Comparison of ENCODE assay signal across 8 cellular contexts in genomic region chr11:65891180-65892136, GRCh38. TPM values are rescaled to one million over a fixed set of nuclear protein-coding genes. Genes with fewer than 3 reads are reported as not detected.
DNase-seq lines count a peak whose midpoint lies in the region; ATAC-seq and TF ChIP-seq lines count a peak whose summit lies in the region.

No MANE protein-coding gene starts in this region.

- no peaks in the 10 kb centered on the region for H3K36me3 ChIP-seq in right atrium auricular region
- H3K36me3 ChIP-seq in skeletal muscle tissue (ENCODE audit: control insufficient read depth in 3 of 3, insufficient read depth in 3 of 3, low read length in 3 of 3): peaks cover under 1 to 7% (median 5%) of the 10 kb centered on the region in 3 donors

- no peaks in the 10 kb centered on the region for H3K27me3 ChIP-seq in right atrium auricular region
- no peaks in the 10 kb centered on the region for H3K27me3 ChIP-seq in skeletal muscle tissue (ENCODE audit: control insufficient read depth in 3 of 3, insufficient read depth in 3 of 3, low read length in 3 of 3)

- ATAC-seq in HG02798 (IDR thresholded peaks at IDR 0.05; ENCODE audit: poor library complexity, unreplicated experiment): no peak

- peak overlapping the region; percentile 86 for H3K4me3 ChIP-seq in GM12864 (ENCODE audit: low read depth, low read length)
- H3K4me3 ChIP-seq in NB4 (ENCODE audit: low read depth, low read length): peak overlapping the region; percentile 78
- peak overlapping the region; percentile 73 to 90 for H3K4me3 ChIP-seq in right atrium auricular region
- peak overlapping the region; percentile 78 to 86 (median 82) for H3K4me3 ChIP-seq in skeletal muscle tissue (ENCODE audit: low read length in 3 of 3)

- peak overlapping the region; percentile 82 to 96 (median 85) for H3K9ac ChIP-seq in skeletal muscle tissue (ENCODE audit: low read depth in 1 of 3, low read length in 3 of 3)

- H3K27ac ChIP-seq in right atrium auricular region (peak overlapping the region; percentile 96 to 100), skeletal muscle tissue (ENCODE audit: low read depth, low read length) (peak overlapping the region; percentile 89)

- no peaks in the 10 kb centered on the region for H3K9me3 ChIP-seq in right atrium auricular region
- no peaks in the 10 kb centered on the region for H3K9me3 ChIP-seq in skeletal muscle tissue (ENCODE audit: control insufficient read depth in 3 of 3, low read length in 3 of 3)

- H3K4me1 ChIP-seq in right atrium auricular region (peaks cover 0 to 70% of the 10 kb centered on the region in 2 donors), skeletal muscle tissue (ENCODE audit: control insufficient read depth in 3 of 3, insufficient read depth in 3 of 3, low read length in 3 of 3) (peaks cover 50 to 71% (median 56%) of the 10 kb centered on the region in 3 donors)

- no peak for DNase-seq in GM12864 (ENCODE audit: low read depth)
- peak; percentile 84 for DNase-seq in NB4 (ENCODE audit: low read depth)
- peak; percentile 41 for DNase-seq in activated naive CD4-positive, alpha-beta T cell treated with anti-CD3 and anti-CD28 coated beads, Interleukin-2, amount 50 U/mL, for 16 hours
- DNase-seq in right atrium auricular region (ENCODE audit: low spot score): no peak
- no peak for DNase-seq in NCI-H1436 treated with DMSO at 0.1 percent for 48 hours (lab: John Stamatoyannopoulos, UW)
- no peak for DNase-seq in NCI-H187 treated with DMSO at 0.1 percent for 48 hours (lab: John Stamatoyannopoulos, UW)

- peak; percentile 10 for TF ChIP-seq POLR2A in NB4 (IDR thresholded peaks at IDR 0.05; ENCODE audit: extremely low read depth, insufficient read length)

- peak; percentile 57 for TF ChIP-seq CTCF in GM12864 (IDR thresholded peaks at IDR 0.05; ENCODE audit: low read depth, low read length, missing control alignments)
- peak; percentile 53 for TF ChIP-seq CTCF in NB4 (IDR thresholded peaks at IDR 0.05; ENCODE audit: low read depth, low read length)
- TF ChIP-seq CTCF in right atrium auricular region (IDR thresholded peaks at IDR 0.05): peak; percentile 23 to 66

RNA-seq across cellular contexts. Expression of gene CCDC85B, which starts 1.0 kb away (rescaled TPM):
- total RNA-seq in right atrium auricular region: 100 to 1,000 TPM; 115 to 172 TPM
- total RNA-seq in skeletal muscle tissue: 12.0 TPM

RNA-seq across cellular contexts. Expression of gene FIBP, which starts 3.2 kb away (rescaled TPM):
- total RNA-seq in right atrium auricular region (10 to 100 TPM; 50.9 to 82.8 TPM), skeletal muscle tissue (110 TPM)

RNA-seq across cellular contexts. Expression of gene FOSL1, which starts 8.7 kb away (rescaled TPM):
- total RNA-seq in right atrium auricular region (1 to 10 TPM; 4.9 to 6.8 TPM), skeletal muscle tissue (not detected)

RNA-seq across cellular contexts. Expression of gene CTSW, which starts 11.8 kb away (rescaled TPM):
- total RNA-seq in right atrium auricular region (1 to 10 TPM in 1 of 2 donors, under 1 TPM in 1; 0.39 to 1.1 TPM), skeletal muscle tissue (1.0 TPM)

RNA-seq across cellular contexts. Expression of gene EFEMP2, which starts 18.9 kb away (rescaled TPM):
- total RNA-seq in right atrium auricular region: 100 to 1,000 TPM; 117 to 156 TPM
- 35.0 TPM for total RNA-seq in skeletal muscle tissue

Comparison
In these comparisons a context has a peak if more than half of its experiments do, and no peak if none do; other contexts are left out.
1. DNase-seq: peak in NB4 (single experiment) and activated naive CD4-positive, alpha-beta T cell treated with anti-CD3 and anti-CD28 coated beads, Interleukin-2, amount 50 U/mL, for 16 hours (single experiment); none in GM12864 (single experiment), right atrium auricular region (single experiment), NCI-H1436 treated with DMSO at 0.1 percent for 48 hours (single experiment) and NCI-H187 treated with DMSO at 0.1 percent for 48 hours (single experiment).
2. Peak in every context shown above with its lines, with median percentiles within 50 percentile points of each other: H3K4me3 ChIP-seq and CTCF ChIP-seq.